Comparison of ENCODE assay signal across 8 cellular contexts in genomic region chr1:230066466-230067404, GRCh38. TPM values are rescaled to one million over a fixed set of nuclear protein-coding genes. Genes with fewer than 3 reads are reported as not detected.
DNase-seq lines count a peak whose midpoint lies in the region; ATAC-seq and TF ChIP-seq lines count a peak whose summit lies in the region.

TSS of gene GALNT2 (plus strand) at chr1:230067238. CDS start at chr1:230067281, 43 bp downstream.

- TF ChIP-seq CTCF in coronary artery (IDR thresholded peaks at IDR 0.05) = no peak

- peak within 1 kb of the TSS; percentile 95 for H3K27ac Mint-ChIP-seq in activated CD4-positive, alpha-beta T cell treated with anti-CD3 and anti-CD28 coated beads, Interleukin-2, amount 10 ng/mL, durations not matched to agents 24 days and 14 days

- no peaks in the 10 kb centered on the region for H3K36me3 Mint-ChIP-seq in activated CD4-positive, alpha-beta T cell treated with anti-CD3 and anti-CD28 coated beads, Interleukin-2, amount 10 ng/mL, durations not matched to agents 24 days and 14 days (ENCODE audit: low read depth)

- H3K36me3 ChIP-seq in BLaER1 treated with 17β-estradiol and CSF1 and Interleukin-3, amounts not matched to agents 10 nM and 100 nM = no peaks in the 10 kb centered on the region; a peak in 1 of 22 replicates

- H3K4me3 ChIP-seq in BLaER1 treated with 17β-estradiol and CSF1 and Interleukin-3, amounts not matched to agents 10 nM and 100 nM = peak within 1 kb of the TSS; percentile 69 to 96 (median 90)
- peak within 1 kb of the TSS; percentile 87 for H3K4me3 ChIP-seq in coronary artery

- DNase-seq in NCI-H69 (lab: John Stamatoyannopoulos, UW) = peak; percentile 97
- peak; percentile 97 for DNase-seq in activated CD4-positive, alpha-beta T cell treated with anti-CD3 and anti-CD28 coated beads, Interleukin-2, amount 10 ng/mL, durations not matched to agents 24 days and 14 days
- peak; percentile 91 for DNase-seq in coronary artery (ENCODE audit: low spot score)
- peak; percentile 90 to 91 for DNase-seq in left colon
- peak; percentile 82 to 85 for DNase-seq in stimulated activated CD4-positive, alpha-beta T cell treated with anti-CD3 and anti-CD28 coated beads, Interleukin-1b, Interleukin-23, amount 100 ng/mL, for 4 hours (ENCODE audit: low read depth in 2 of 2)

- peaks cover 9% of the 10 kb centered on the region for H3K9me3 Mint-ChIP-seq in activated CD4-positive, alpha-beta T cell treated with anti-CD3 and anti-CD28 coated beads, Interleukin-2, amount 10 ng/mL, durations not matched to agents 24 days and 14 days

- H3K27me3 ChIP-seq in BLaER1 treated with 17β-estradiol and CSF1 and Interleukin-3, amounts not matched to agents 10 nM and 100 nM = no peaks in the 10 kb centered on the region

- peak within 1 kb of the TSS; percentile 36 to 89 (median 85); a peak in 21 of 22 replicates for H3K27ac ChIP-seq in BLaER1 treated with 17β-estradiol and CSF1 and Interleukin-3, amounts not matched to agents 10 nM and 100 nM
- H3K27ac ChIP-seq in coronary artery = peak within 1 kb of the TSS; percentile 95

- peaks cover 4% of the 10 kb centered on the region for H3K27me3 Mint-ChIP-seq in activated CD4-positive, alpha-beta T cell treated with anti-CD3 and anti-CD28 coated beads, Interleukin-2, amount 10 ng/mL, durations not matched to agents 24 days and 14 days

- peaks cover 0 to 27% (median 25%) of the 10 kb centered on the region in 11 experiments; a peak in 21 of 22 replicates for H3K9me3 ChIP-seq in BLaER1 treated with 17β-estradiol and CSF1 and Interleukin-3, amounts not matched to agents 10 nM and 100 nM (replicated peaks in 1 of 11)

- H3K4me1 Mint-ChIP-seq in activated CD4-positive, alpha-beta T cell treated with anti-CD3 and anti-CD28 coated beads, Interleukin-2, amount 10 ng/mL, durations not matched to agents 24 days and 14 days = peaks cover 37% of the 10 kb centered on the region

- H4K20me1 ChIP-seq in BLaER1 treated with 17β-estradiol and CSF1 and Interleukin-3, amounts not matched to agents 10 nM and 100 nM = peaks cover 24 to 45% (median 41%) of the 10 kb centered on the region in 11 experiments; a peak in 19 of 22 replicates

- ATAC-seq in GM19328 (IDR thresholded peaks at IDR 0.05; ENCODE audit: unreplicated experiment) (peak; percentile 88), HG03460 (IDR thresholded peaks at IDR 0.05; ENCODE audit: unreplicated experiment) (peak; percentile 85), left colon (peak; percentile 89)

- intact Hi-C loops in activated CD4-positive, alpha-beta T cell treated with anti-CD3 and anti-CD28 coated beads, Interleukin-2, amount 10 ng/mL, durations not matched to agents 24 days and 14 days (cut with micrococcal nuclease) = loop anchor here (1.0 to 5.0 kb wide), 8 partner anchors 44 to 576 kb away; partner anchors contain the start of genes ABCB10, COG2, TAF5L and URB2
- intact Hi-C loops in left colon (cut with DNase I, micrococcal nuclease) = no loop called here

- H3K4me3 Mint-ChIP-seq in activated CD4-positive, alpha-beta T cell treated with anti-CD3 and anti-CD28 coated beads, Interleukin-2, amount 10 ng/mL, durations not matched to agents 24 days and 14 days = peak within 1 kb of the TSS; percentile 94

- peaks cover 28 to 40% (median 39%) of the 10 kb centered on the region in 10 experiments for H3K4me1 ChIP-seq in BLaER1 treated with 17β-estradiol and CSF1 and Interleukin-3, amounts not matched to agents 10 nM and 100 nM

- H3K4me2 ChIP-seq in BLaER1 treated with 17β-estradiol and CSF1 and Interleukin-3, amounts not matched to agents 10 nM and 100 nM = peak within 1 kb of the TSS; percentile 84 to 99 (median 94)

- peak within 1 kb of the TSS; percentile 78 to 95 (median 88) for H3K9ac ChIP-seq in BLaER1 treated with 17β-estradiol and CSF1 and Interleukin-3, amounts not matched to agents 10 nM and 100 nM

RNA-seq across cellular contexts. Expression of gene GALNT2, which starts in this region (rescaled TPM):
- 68.5 and 72.4 TPM in 2 replicates for total RNA-seq in activated CD4-positive, alpha-beta T cell treated with anti-CD3 and anti-CD28 coated beads, Interleukin-2, amount 10 ng/mL, durations not matched to agents 24 days and 14 days
- total RNA-seq in left colon = 10 to 100 TPM; 56.8 to 63.2 TPM

Comparison
In these comparisons a context has a peak if more than half of its experiments do, and no peak if none do; other contexts are left out.
1. Peak in every context shown above with its lines: DNase-seq, ATAC-seq, H3K4me3 ChIP-seq and H3K27ac ChIP-seq.